Comparison of ENCODE assay signal across 22 cellular contexts in the genomic region with DNA sequence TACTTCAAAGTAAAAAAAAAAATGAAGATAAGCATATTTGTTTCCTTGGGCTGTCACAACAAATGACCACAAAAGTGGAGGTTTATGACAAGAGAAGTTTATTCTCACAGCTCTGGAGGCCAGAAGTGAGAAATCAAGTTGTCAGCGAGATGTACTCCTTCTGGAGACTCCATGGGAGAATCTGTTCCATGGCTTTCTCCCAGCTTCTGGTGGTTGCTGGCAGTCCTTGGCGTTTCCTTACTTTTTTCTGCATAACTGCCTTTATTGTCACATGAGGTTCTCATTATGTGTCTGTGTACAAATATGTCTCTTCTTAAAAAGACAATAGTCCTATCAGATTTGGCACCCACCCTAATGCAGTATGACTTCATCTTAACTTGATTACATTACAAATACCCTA.
DNase-seq lines count a peak whose midpoint lies in the region; ATAC-seq and TF ChIP-seq lines count a peak whose summit lies in the region.
"Had no signal": no experiment of that assay in that cellular context is flagged by ENCODE, and none has a peak within 500 bp of the region (broad histone marks: within the 10 kb centered on the region; RNA-seq: fewer than 3 reads in every experiment).

No MANE protein-coding gene starts in this region.

- no peak overlapping the region for H3K4me2 ChIP-seq in GM23248 (ENCODE audit: unreplicated experiment)

- H3K4me3 ChIP-seq in GM23248 (no peak overlapping the region), cardiac fibroblast (replicated peaks in 1 of 2; ENCODE audit: low read depth in 2 of 2, low read length in 2 of 2) (no peak overlapping the region)
- H3K4me3 ChIP-seq: thoracic aorta had no signal

- no peak overlapping the region for H3K9ac ChIP-seq in GM23248

- no peaks in the 10 kb centered on the region for H3K9me2 ChIP-seq in GM23248 (ENCODE audit: insufficient read depth)

- DNase-seq in AG08395 (ENCODE audit: low spot score) (peak; percentile 71), GM23248 (peak; percentile 57), cardiac fibroblast (ENCODE audit: low read depth in 2 of 2) (peak; percentile 1 to 84), left ventricle myocardium superior (peak; percentile 30), KG1 (lab: John Stamatoyannopoulos, UW) (no peak), NCI-H748 treated with DMSO at 0.1 percent for 48 hours (lab: John Stamatoyannopoulos, UW) (no peak), NCI-H446 treated with DMSO at 0.1 percent for 48 hours (lab: John Stamatoyannopoulos, UW) (no peak), NCI-H1417 (lab: John Stamatoyannopoulos, UW) (no peak)
- DNase-seq: activated CD4-positive, alpha-beta T cell treated with anti-CD3 and anti-CD28 coated beads for 4 hours; activated naive CD4-positive, alpha-beta T cell treated with anti-CD3 and anti-CD28 coated beads for 36 hours; activated T-cell treated with anti-CD3 and anti-CD28 coated beads, Interleukin-2, amount 50 U/mL, for 48 hours; C1 segment of cervical spinal cord; KBM-7; kidney glomerular epithelial cell; NCI-H187 treated with DMSO at 0.1 percent for 48 hours; NCI-H226; NCI-H82; SHP77; stimulated activated CD4-positive, alpha-beta T cell treated with anti-CD3 and anti-CD28 coated beads, Interleukin-2, amount 100 ng/mL, for 48 hours; stimulated activated naive CD4-positive, alpha-beta T cell had no signal

- H3K27me3 ChIP-seq in GM23248 (replicated peaks; ENCODE audit: insufficient read depth): no peaks in the 10 kb centered on the region

- H3K79me2 ChIP-seq in GM23248 (ENCODE audit: insufficient read depth): no peaks in the 10 kb centered on the region

- H3K27ac ChIP-seq in GM23248: no peak overlapping the region
- H3K27ac ChIP-seq: thoracic aorta had no signal

- H4K20me1 ChIP-seq in GM23248 (ENCODE audit: insufficient read depth): no peaks in the 10 kb centered on the region

- H3K36me3 ChIP-seq in GM23248 (ENCODE audit: low read depth): no peaks in the 10 kb centered on the region
- H3K36me3 ChIP-seq: thoracic aorta had no signal

- 4 to 8% methylated on average over 2 of the region's 2 CpGs for WGBS in GM23248 (ENCODE audit: low coverage in 1 of 2, low lambda C conversion rate in 2 of 2, missing lambda C conversion rate in 2 of 2), 2 experiments

- intact Hi-C loops in left ventricle myocardium superior (cut with micrococcal nuclease): no loop called here

- H3K9me3 ChIP-seq in GM23248 (ENCODE audit: low read depth): no peaks in the 10 kb centered on the region
- H3K9me3 ChIP-seq: thoracic aorta had no signal

- TF ChIP-seq CTCF in cardiac fibroblast (IDR thresholded peaks at IDR 0.05; ENCODE audit: low read depth, low read length): no peak

- ATAC-seq in left ventricle myocardium superior: peak; percentile 73
- ATAC-seq: HCT116 had no signal

- in situ Hi-C loops in GM23248 (cut with MboI): no loop called here

- H2AFZ ChIP-seq in GM23248: no peak overlapping the region

- H3K4me1 ChIP-seq in GM23248 (ENCODE audit: insufficient read depth): peaks cover 4% of the 10 kb centered on the region; the same call in 1 of the 2 replicates

- no peaks in the 10 kb centered on the region for H3F3A ChIP-seq in GM23248 (ENCODE audit: insufficient read depth)

Comparison
In these comparisons a context has a peak if more than half of its experiments do, and no peak if none do; other contexts are left out.
1. DNase-seq: peak in AG08395 (single experiment), GM23248 (single experiment), cardiac fibroblast (2 of 2) and left ventricle myocardium superior (single experiment); none in KG1 (single experiment), NCI-H748 treated with DMSO at 0.1 percent for 48 hours (single experiment), NCI-H446 treated with DMSO at 0.1 percent for 48 hours (single experiment) and NCI-H1417 (0 of 3).